8 cellular contexts compared by ENCODE assay signal in the genomic region with DNA sequence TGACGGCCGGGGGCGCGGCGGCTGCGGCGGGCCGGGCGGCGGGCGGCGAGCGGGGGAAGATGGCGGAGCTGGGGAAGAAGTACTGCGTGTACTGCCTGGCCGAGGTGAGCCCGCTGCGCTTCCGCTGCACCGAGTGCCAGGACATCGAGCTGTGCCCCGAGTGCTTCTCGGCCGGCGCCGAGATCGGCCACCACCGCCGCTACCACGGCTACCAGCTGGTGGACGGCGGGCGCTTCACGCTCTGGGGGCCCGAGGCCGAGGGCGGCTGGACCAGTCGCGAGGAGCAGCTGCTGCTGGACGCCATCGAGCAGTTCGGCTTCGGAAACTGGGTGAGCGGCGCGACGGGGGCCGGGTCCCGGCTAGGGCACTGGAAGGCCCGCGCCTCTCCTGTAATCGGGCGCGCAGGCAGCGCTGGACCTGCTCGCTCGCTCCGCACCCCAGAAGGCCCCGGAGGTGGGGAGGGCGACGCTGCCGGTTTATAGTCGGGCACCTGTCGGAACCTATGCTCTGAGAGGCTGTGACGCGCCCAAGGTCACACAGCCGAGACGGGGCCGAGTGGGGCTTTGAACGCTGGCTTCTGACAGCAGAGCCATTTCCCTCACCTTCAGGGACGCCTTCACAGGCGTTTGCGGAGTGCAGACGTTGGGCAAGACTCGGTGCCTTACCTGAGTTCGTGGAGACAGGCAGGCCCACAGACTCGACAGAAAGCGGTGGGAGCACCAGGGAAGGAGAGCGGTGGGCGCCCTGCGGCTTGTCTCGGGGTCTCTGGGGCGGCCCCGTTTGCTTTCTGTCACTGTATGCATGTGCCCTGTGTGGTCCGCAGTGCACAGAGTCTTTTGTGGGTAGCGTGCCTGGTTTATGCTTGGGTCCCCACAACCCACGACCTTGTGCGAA.
DNase-seq lines count a peak whose midpoint lies in the region; ATAC-seq lines count a peak whose summit lies in the region.

No MANE protein-coding gene starts in this region.

- H3K36me3 ChIP-seq in ES-I3 (ENCODE audit: insufficient read depth, low read length) (no peaks in the 10 kb centered on the region), KOPT-K1 (ENCODE audit: insufficient read depth, low read length) (0 out of 2 replicates have a peak, but pooled peaks cover 5% of the 10 kb centered on the region), duodenal mucosa (ENCODE audit: control insufficient read depth in 1 of 2, insufficient read depth in 2 of 2, low read length in 2 of 2) (peaks cover 0 to 6% of the 10 kb centered on the region in 2 donors)

- peak; percentile 16 for ATAC-seq in GM21717 (IDR thresholded peaks at IDR 0.05; ENCODE audit: unreplicated experiment)

- peak; percentile 18 to 38 for DNase-seq in activated CD4-positive, alpha-beta T cell treated with anti-CD3 and anti-CD28 coated beads, Interleukin-2, amount 50 U/mL, for 24 hours (ENCODE audit: low read depth in 1 of 2, low spot score in 1 of 2)
- DNase-seq in midbrain (lab: John Stamatoyannopoulos, UW) (peak; percentile 30), NCI-H2107 treated with DMSO at 0.1 percent for 48 hours (lab: John Stamatoyannopoulos, UW; ENCODE audit: unreplicated experiment) (no peak)
- peak; percentile 68 for DNase-seq in stimulated activated naive CD4-positive, alpha-beta T cell treated with Interleukin-2 at 50 U/mL for 16 hours (lab: John Stamatoyannopoulos, UW)

- H3K9me3 ChIP-seq in ES-I3 (ENCODE audit: control insufficient read depth, insufficient read depth, low read length) (no peaks in the 10 kb centered on the region), KOPT-K1 (ENCODE audit: insufficient read depth, low read length, poor library complexity, severe bottlenecking) (no peaks in the 10 kb centered on the region), duodenal mucosa (ENCODE audit: control insufficient read depth in 1 of 2, low read length in 2 of 2) (no peaks in the 10 kb centered on the region)

- H3K4me1 ChIP-seq in ES-I3 (ENCODE audit: insufficient read depth, low read length) (peaks cover 8% of the 10 kb centered on the region; the same call in 1 of the 2 replicates), duodenal mucosa (ENCODE audit: control insufficient read depth in 1 of 2, insufficient read depth in 2 of 2, low read length in 2 of 2) (peaks cover 37 to 40% of the 10 kb centered on the region in 2 donors)

- no peaks in the 10 kb centered on the region for H3K27me3 ChIP-seq in duodenal mucosa (ENCODE audit: control insufficient read depth in 1 of 2, insufficient read depth in 2 of 2, low read length in 2 of 2)

- H3K27ac ChIP-seq in KOPT-K1 (ENCODE audit: low read depth, low read length, poor library complexity, severe bottlenecking) (peak overlapping the region; percentile 68), duodenal mucosa (ENCODE audit: low read depth, low read length) (peak overlapping the region; percentile 85)

- H3K9ac ChIP-seq in ES-I3 (ENCODE audit: low read depth, low read length) (peak overlapping the region; percentile 93), duodenal mucosa (ENCODE audit: low read depth in 1 of 2, low read length in 2 of 2) (peak overlapping the region; percentile 79 to 90)

- peak overlapping the region; percentile 66 to 83 for H3K4me3 ChIP-seq in duodenal mucosa (ENCODE audit: low read depth in 1 of 2, low read length in 2 of 2)
